31 cellular contexts compared by ENCODE assay signal in genomic region chr11:114442559-114442958, GRCh38.
"Had no signal": no experiment of that assay in that cellular context is flagged by ENCODE, and none has a peak within 500 bp of the region (broad histone marks: within the 10 kb centered on the region; RNA-seq: fewer than 3 reads in every experiment).

No MANE protein-coding gene starts in this region.

- H3K9me3 ChIP-seq: ascending aorta, body of pancreas, breast epithelium, MG63 had no signal

- H3K4me3 ChIP-seq: ascending aorta, body of pancreas, breast epithelium, MG63 had no signal

- H3K27ac Mint-ChIP-seq: activated CD4-positive, alpha-beta memory T cell treated with anti-CD3 and anti-CD28 coated beads, Interleukin-2, amount 10 ng/mL, durations not matched to agents 7 days and 5 days; activated naive CD4-positive, alpha-beta T cell treated with anti-CD3 and anti-CD28 coated beads, Interleukin-2, amount 50 U/mL, for 24 hours; activated naive CD8-positive, alpha-beta T cell treated with anti-CD3 and anti-CD28 coated beads, Interleukin-2, amount 10 ng/mL, durations not matched to agents 7 days and 5 days; activated T-cell treated with anti-CD3 and anti-CD28 coated beads, Interleukin-2, amount 50 U/mL, for 72 hours had no signal

- H3K36me3 ChIP-seq: breast epithelium had no signal

- ATAC-seq: activated T-cell treated with anti-CD3 and anti-CD28 coated beads, Interleukin-2, amount 50 U/mL, for 72 hours; activated T-helper 17 cell treated with anti-CD3 and anti-CD28 coated beads, Interleukin-2, amount 50 U/mL, for 72 hours; body of pancreas had no signal

- H3K27me3 Mint-ChIP-seq: activated CD4-positive, alpha-beta memory T cell treated with anti-CD3 and anti-CD28 coated beads, Interleukin-2, amount 10 ng/mL, durations not matched to agents 7 days and 5 days; activated naive CD4-positive, alpha-beta T cell treated with anti-CD3 and anti-CD28 coated beads, Interleukin-2, amount 50 U/mL, for 24 hours; activated naive CD8-positive, alpha-beta T cell treated with anti-CD3 and anti-CD28 coated beads, Interleukin-2, amount 10 ng/mL, durations not matched to agents 7 days and 5 days; activated T-helper 17 cell treated with anti-CD3 and anti-CD28 coated beads, Interleukin-2, amount 50 U/mL, for 72 hours had no signal

- H3K9me3 Mint-ChIP-seq: activated CD4-positive, alpha-beta memory T cell treated with anti-CD3 and anti-CD28 coated beads, Interleukin-2, amount 10 ng/mL, durations not matched to agents 7 days and 5 days; activated naive CD4-positive, alpha-beta T cell treated with anti-CD3 and anti-CD28 coated beads, Interleukin-2, amount 50 U/mL, for 24 hours; activated naive CD8-positive, alpha-beta T cell treated with anti-CD3 and anti-CD28 coated beads, Interleukin-2, amount 10 ng/mL, durations not matched to agents 7 days and 5 days; activated T-cell treated with anti-CD3 and anti-CD28 coated beads, Interleukin-2, amount 50 U/mL, for 72 hours; activated T-helper 17 cell treated with anti-CD3 and anti-CD28 coated beads, Interleukin-2, amount 50 U/mL, for 72 hours had no signal

- DNase-seq: activated CD4-positive, alpha-beta memory T cell treated with anti-CD3 and anti-CD28 coated beads, Interleukin-2, amount 10 ng/mL, durations not matched to agents 7 days and 5 days; activated CD4-positive, alpha-beta T cell treated with anti-CD3 and anti-CD28 coated beads for 1 hour; activated CD4-positive, alpha-beta T cell treated with anti-CD3 and anti-CD28 coated beads for 48 hours; activated CD4-positive, CD25-positive, alpha-beta regulatory T cell; activated effector memory CD4-positive, alpha-beta T cell treated with anti-CD3 and anti-CD28 coated beads, Interleukin-2, amount 50 U/mL, for 16 hours; activated naive CD4-positive, alpha-beta T cell; activated naive CD8-positive, alpha-beta T cell treated with anti-CD3 and anti-CD28 coated beads, Interleukin-2, amount 10 ng/mL, durations not matched to agents 7 days and 5 days; activated T-cell treated with anti-CD3 and anti-CD28 coated beads, Interleukin-2, amount 50 U/mL, for 1 hour; activated T-cell treated with anti-CD3 and anti-CD28 coated beads, Interleukin-2, amount 50 U/mL, for 72 hours; amygdala; body of pancreas; Karpas-422; KBM-7; MG63; NCI-H1092; NCI-H1436 treated with DMSO at 0.1 percent for 48 hours; NCI-H1694 treated with DMSO at 0.1 percent for 48 hours; NCI-H2029; NCI-H2171; NCI-H510A; NCI-H748 treated with DMSO at 0.1 percent for 48 hours; Right ventricle myocardium superior; SW 1271; T-helper 1 cell; T-helper 2 cell; T-helper 9 cell; WERI-Rb-1 had no signal

- H3K27ac ChIP-seq: ascending aorta, body of pancreas, breast epithelium, WERI-Rb-1 had no signal

- H3K4me3 Mint-ChIP-seq: activated CD4-positive, alpha-beta memory T cell treated with anti-CD3 and anti-CD28 coated beads, Interleukin-2, amount 10 ng/mL, durations not matched to agents 7 days and 5 days; activated naive CD4-positive, alpha-beta T cell treated with anti-CD3 and anti-CD28 coated beads, Interleukin-2, amount 50 U/mL, for 24 hours; activated naive CD8-positive, alpha-beta T cell treated with anti-CD3 and anti-CD28 coated beads, Interleukin-2, amount 10 ng/mL, durations not matched to agents 7 days and 5 days had no signal

- H3K27me3 ChIP-seq: ascending aorta, body of pancreas, breast epithelium, MG63 had no signal
